In genomic region chr11:69335461-69336386, GRCh38 we compare ENCODE assay signal across 16 cellular contexts. TPM values are rescaled to one million over a fixed set of nuclear protein-coding genes. Genes with fewer than 3 reads are reported as not detected.
DNase-seq lines count a peak whose midpoint lies in the region; ATAC-seq and TF ChIP-seq lines count a peak whose summit lies in the region.
"Had no signal": no experiment of that assay in that cellular context is flagged by ENCODE, and none has a peak within 500 bp of the region (broad histone marks: within the 10 kb centered on the region; RNA-seq: fewer than 3 reads in every experiment).

No MANE protein-coding gene starts in this region.

- no peak overlapping the region for H4K91ac ChIP-seq in mesenchymal stem cell (ENCODE audit: low read length)

- H3K9me3 ChIP-seq in mesenchymal stem cell (ENCODE audit: control insufficient read depth, low read length), result no peaks in the 10 kb centered on the region
- H3K9me3 ChIP-seq: right lobe of liver had no signal

- H3K79me2 ChIP-seq in GM23338 (replicated peaks; ENCODE audit: insufficient read depth), result no peaks in the 10 kb centered on the region

- no peak overlapping the region for H2BK120ac ChIP-seq in mesenchymal stem cell (ENCODE audit: low read depth, low read length)

- H2AK5ac ChIP-seq in mesenchymal stem cell (ENCODE audit: low read length, severe bottlenecking), result no peak overlapping the region

- no peak overlapping the region for H3K14ac ChIP-seq in mesenchymal stem cell (ENCODE audit: low read length in 2 of 2)

- H3K36me3 ChIP-seq in GM23338 (ENCODE audit: insufficient read depth) (no peaks in the 10 kb centered on the region), mesenchymal stem cell (ENCODE audit: control insufficient read depth in 1 of 2, insufficient read depth in 2 of 2, low read depth in 1 of 2, low read length in 2 of 2) (peaks cover 7 to 21% of the 10 kb centered on the region in 2 experiments)
- H3K36me3 ChIP-seq: right lobe of liver had no signal

- H3K4ac ChIP-seq in mesenchymal stem cell (ENCODE audit: low read depth in 1 of 2, low read length in 2 of 2), result peak overlapping the region; percentile 2 to 19

- H3K18ac ChIP-seq in mesenchymal stem cell (ENCODE audit: low read depth in 1 of 2, low read length in 2 of 2), result peak overlapping the region in 1 of 2 experiments; percentile 15

- H2AFZ ChIP-seq in GM23338, result peak overlapping the region; percentile 38; the same call in 1 of the 2 replicates
- H2AFZ ChIP-seq in mesenchymal stem cell (ENCODE audit: low read depth, low read length), result no peak overlapping the region

- H3K4me3 ChIP-seq in GM23338 (no peak overlapping the region), mesenchymal stem cell (ENCODE audit: insufficient read depth in 1 of 2, low read depth in 1 of 2, low read length in 2 of 2) (no peak overlapping the region)
- H3K4me3 ChIP-seq: right lobe of liver had no signal

- H3K9ac ChIP-seq in mesenchymal stem cell (ENCODE audit: low read length), result no peak overlapping the region
- H3K9ac ChIP-seq: KMS-11 had no signal

- TF ChIP-seq CTCF in GM23338 (conservative IDR thresholded peaks at IDR 0.05; ENCODE audit: low read depth in 2 of 2), result no peak

- H3K27ac Mint-ChIP-seq in GM23338, result 0 out of 2 replicates have a peak overlapping the region, but pooled peaks have one; percentile 41
- H3K27ac Mint-ChIP-seq in activated T-helper 1 cell treated with anti-CD3 and anti-CD28 coated beads, Interleukin-12 subunit alpha, Interleukin-12 subunit beta, Interleukin-2, Interleukin-4 antibody, amounts not matched to agents 30 ng/mL and 10 ng/mL and 1 ng/mL, durations not matched to agents 14 hours and 24 hours and 36 hours, result peak overlapping the region; percentile 73

- H3K27me3 ChIP-seq in GM23338 (ENCODE audit: insufficient read depth) (no peaks in the 10 kb centered on the region), mesenchymal stem cell (ENCODE audit: control insufficient read depth in 1 of 2, insufficient read depth in 1 of 2, low read length in 2 of 2) (no peaks in the 10 kb centered on the region)
- H3K27me3 ChIP-seq: right lobe of liver had no signal

- DNase-seq in A172 (ENCODE audit: low spot score) (peak; percentile 38), GM23338 (ENCODE audit: low spot score) (no peak), mesenchymal stem cell (no peak), middle frontal gyrus (ENCODE audit: extremely low spot score, low spot score) (no peak), NCI-H1436 (lab: John Stamatoyannopoulos, UW) (no peak), cortex of kidney (lab: John Stamatoyannopoulos, UW) (no peak)
- DNase-seq in activated T-helper 1 cell treated with anti-CD3 and anti-CD28 coated beads, Interleukin-12 subunit alpha, Interleukin-12 subunit beta, Interleukin-2, Interleukin-4 antibody, amounts not matched to agents 30 ng/mL and 10 ng/mL and 1 ng/mL, durations not matched to agents 14 hours and 24 hours and 36 hours (ENCODE audit: low spot score), result no peak
- DNase-seq: activated CD8-positive, alpha-beta T cell treated with anti-CD3 and anti-CD28 coated beads for 36 hours; activated gamma-delta T cell; foreskin melanocyte; NCI-H1105 treated with DMSO at 0.1 percent for 48 hours; occipital lobe; substantia nigra had no signal

- H3K4me2 ChIP-seq in GM23338 (no peak overlapping the region), mesenchymal stem cell (ENCODE audit: low read length, poor library complexity, severe bottlenecking) (no peak overlapping the region)
- H3K4me2 ChIP-seq: KMS-11 had no signal

- H2BK5ac ChIP-seq in mesenchymal stem cell (ENCODE audit: low read depth, low read length, poor library complexity, severe bottlenecking), result no peak overlapping the region

- no peak overlapping the region for H3K23ac ChIP-seq in mesenchymal stem cell (ENCODE audit: low read length in 2 of 2)

- H2BK12ac ChIP-seq in mesenchymal stem cell (ENCODE audit: low read length in 2 of 2), result peak overlapping the region in 1 of 2 experiments; percentile 63

- H3K4me1 ChIP-seq in GM23338 (ENCODE audit: insufficient read depth) (no peaks in the 10 kb centered on the region), mesenchymal stem cell (ENCODE audit: control insufficient read depth, insufficient read depth, low read depth, low read length) (peaks cover 4% of the 10 kb centered on the region)
- H3K4me1 ChIP-seq: right lobe of liver had no signal

- intact Hi-C loops in activated T-helper 1 cell treated with anti-CD3 and anti-CD28 coated beads, Interleukin-12 subunit alpha, Interleukin-12 subunit beta, Interleukin-2, Interleukin-4 antibody, amounts not matched to agents 30 ng/mL and 10 ng/mL and 1 ng/mL, durations not matched to agents 14 hours and 24 hours and 36 hours (cut with micrococcal nuclease), result loop anchor here (5.0 kb wide), 4 partner anchors 168 to 867 kb away; partner anchors contain the start of genes CCND1 and FADD

- H3K4me3 Mint-ChIP-seq in GM23338, result no peak overlapping the region
- no peak overlapping the region for H3K4me3 Mint-ChIP-seq in activated T-helper 1 cell treated with anti-CD3 and anti-CD28 coated beads, Interleukin-12 subunit alpha, Interleukin-12 subunit beta, Interleukin-2, Interleukin-4 antibody, amounts not matched to agents 30 ng/mL and 10 ng/mL and 1 ng/mL, durations not matched to agents 14 hours and 24 hours and 36 hours
- H3K4me3 Mint-ChIP-seq: activated CD8-positive, alpha-beta T cell treated with anti-CD3 and anti-CD28 coated beads for 36 hours had no signal

- H3K27ac ChIP-seq in GM23338 (ENCODE audit: low read depth) (no peak overlapping the region), mesenchymal stem cell (ENCODE audit: low read length, poor library complexity, severe bottlenecking) (no peak overlapping the region)
- H3K27ac ChIP-seq: KMS-11, right lobe of liver had no signal

- WGBS in mesenchymal stem cell, result 89% methylated on average over 16 of the region's 19 CpGs

- H4K8ac ChIP-seq in mesenchymal stem cell (ENCODE audit: low read length), result no peak overlapping the region

- peaks cover 6% of the 10 kb centered on the region for H3K27me3 Mint-ChIP-seq in GM23338 (ENCODE audit: insufficient read depth, low read depth, poor library complexity)
- H3K27me3 Mint-ChIP-seq in activated T-helper 1 cell treated with anti-CD3 and anti-CD28 coated beads, Interleukin-12 subunit alpha, Interleukin-12 subunit beta, Interleukin-2, Interleukin-4 antibody, amounts not matched to agents 30 ng/mL and 10 ng/mL and 1 ng/mL, durations not matched to agents 14 hours and 24 hours and 36 hours (ENCODE audit: insufficient read depth), result peaks cover 9% of the 10 kb centered on the region
- H3K27me3 Mint-ChIP-seq: activated CD8-positive, alpha-beta T cell treated with anti-CD3 and anti-CD28 coated beads for 36 hours had no signal

- peaks cover 7% of the 10 kb centered on the region for H3K79me1 ChIP-seq in mesenchymal stem cell (replicated peaks; ENCODE audit: low read length, poor library complexity, severe bottlenecking)

- no peak overlapping the region for H2BK15ac ChIP-seq in mesenchymal stem cell (ENCODE audit: low read depth, poor library complexity, severe bottlenecking)

- ATAC-seq in GM23338, result no peak
- no peak for ATAC-seq in GM21786 (IDR thresholded peaks at IDR 0.05; ENCODE audit: unreplicated experiment)
- ATAC-seq: activated CD8-positive, alpha-beta T cell treated with anti-CD3 and anti-CD28 coated beads for 36 hours; right lobe of liver had no signal

- peaks cover 3% of the 10 kb centered on the region; the same call in 1 of the 3 replicates for H3K4me1 Mint-ChIP-seq in GM23338
- peaks cover 55% of the 10 kb centered on the region for H3K4me1 Mint-ChIP-seq in activated T-helper 1 cell treated with anti-CD3 and anti-CD28 coated beads, Interleukin-12 subunit alpha, Interleukin-12 subunit beta, Interleukin-2, Interleukin-4 antibody, amounts not matched to agents 30 ng/mL and 10 ng/mL and 1 ng/mL, durations not matched to agents 14 hours and 24 hours and 36 hours (ENCODE audit: low read depth)

- no peaks in the 10 kb centered on the region for H3K9me2 ChIP-seq in GM23338 (ENCODE audit: insufficient read depth)

- H3K36me3 Mint-ChIP-seq in GM23338 (ENCODE audit: low read depth), result no peaks in the 10 kb centered on the region
- H3K36me3 Mint-ChIP-seq in activated T-helper 1 cell treated with anti-CD3 and anti-CD28 coated beads, Interleukin-12 subunit alpha, Interleukin-12 subunit beta, Interleukin-2, Interleukin-4 antibody, amounts not matched to agents 30 ng/mL and 10 ng/mL and 1 ng/mL, durations not matched to agents 14 hours and 24 hours and 36 hours (ENCODE audit: low read depth), result peaks cover 9% of the 10 kb centered on the region

- H4K20me1 ChIP-seq in GM23338 (replicated peaks; ENCODE audit: insufficient read depth), result no peaks in the 10 kb centered on the region

- H3F3A ChIP-seq in GM23338 (replicated peaks; ENCODE audit: low read depth), result no peaks in the 10 kb centered on the region

- H3K9me3 Mint-ChIP-seq in GM23338, result peaks cover 14% of the 10 kb centered on the region
- H3K9me3 Mint-ChIP-seq in activated T-helper 1 cell treated with anti-CD3 and anti-CD28 coated beads, Interleukin-12 subunit alpha, Interleukin-12 subunit beta, Interleukin-2, Interleukin-4 antibody, amounts not matched to agents 30 ng/mL and 10 ng/mL and 1 ng/mL, durations not matched to agents 14 hours and 24 hours and 36 hours, result peaks cover 23% of the 10 kb centered on the region

TF ChIP-seq in GM23338, 12 proteins besides CTCF, POLR2A, EP300 and RAD21 (continues in another document):
- TF ChIP-seq NANOG (IDR thresholded peaks at IDR 0.05; ENCODE audit: borderline replicate concordance) (no peak), EZH2 (IDR thresholded peaks at IDR 0.05; ENCODE audit: low read depth, unreplicated experiment) (no peak), ZNF331 (CRISPR knock-in tag; IDR thresholded peaks at IDR 0.05; ENCODE audit: low read depth) (no peak), JUNB (IDR thresholded peaks at IDR 0.05; ENCODE audit: unreplicated experiment) (no peak), EZH2phosphoT487 (IDR thresholded peaks at IDR 0.05; ENCODE audit: unreplicated experiment) (no peak)

RNA-seq across cellular contexts. Expression of gene MYEOV, which starts 41.8 kb away (rescaled TPM):
- 68.7 and 130 TPM in 2 replicates for total RNA-seq in A172 (2014; rRNA removed; shearing (Covaris generic))
- 0.14 and 0.70 TPM in 2 replicates for total RNA-seq in GM23338 (2014; rRNA removed; shearing (Covaris generic))
- polyA plus RNA-seq in GM23338 (2016; fragmentation: Nextera tagmentation; extraction: Ambion mirVana), result 0.19 TPM in 1 of 2 replicates, not detected in the other
- 0.93 and 1.9 TPM in 2 replicates for total RNA-seq in activated T-helper 1 cell treated with anti-CD3 and anti-CD28 coated beads, Interleukin-12 subunit alpha, Interleukin-12 subunit beta, Interleukin-2, Interleukin-4 antibody, amounts not matched to agents 30 ng/mL and 10 ng/mL and 1 ng/mL, durations not matched to agents 14 hours and 24 hours and 36 hours
- 2.5 TPM for polyA plus RNA-seq in mesenchymal stem cell (2013, experiment 1 of 2)
- polyA plus RNA-seq in mesenchymal stem cell (2013, experiment 2 of 2), result 4.8 TPM
- total RNA-seq: activated CD8-positive, alpha-beta T cell treated with anti-CD3 and anti-CD28 coated beads for 36 hours; occipital lobe had no signal

Comparison
In these comparisons a context has a peak if more than half of its experiments do, and no peak if none do; other contexts are left out.
1. RNA of gene MYEOV, which starts 41.8 kb away (total RNA-seq): 68.7 to 130 TPM in A172; 0.93 to 1.9 TPM in activated T-helper 1 cell treated with anti-CD3 and anti-CD28 coated beads, Interleukin-12 subunit alpha, Interleukin-12 subunit beta, Interleukin-2, Interleukin-4 antibody, amounts not matched to agents 30 ng/mL and 10 ng/mL and 1 ng/mL, durations not matched to agents 14 hours and 24 hours and 36 hours and 0.14 to 0.70 TPM in GM23338; every median in the first group is over 10 times any median in the second.